Comparison of ENCODE assay signal across 8 cellular contexts in the genomic region with DNA sequence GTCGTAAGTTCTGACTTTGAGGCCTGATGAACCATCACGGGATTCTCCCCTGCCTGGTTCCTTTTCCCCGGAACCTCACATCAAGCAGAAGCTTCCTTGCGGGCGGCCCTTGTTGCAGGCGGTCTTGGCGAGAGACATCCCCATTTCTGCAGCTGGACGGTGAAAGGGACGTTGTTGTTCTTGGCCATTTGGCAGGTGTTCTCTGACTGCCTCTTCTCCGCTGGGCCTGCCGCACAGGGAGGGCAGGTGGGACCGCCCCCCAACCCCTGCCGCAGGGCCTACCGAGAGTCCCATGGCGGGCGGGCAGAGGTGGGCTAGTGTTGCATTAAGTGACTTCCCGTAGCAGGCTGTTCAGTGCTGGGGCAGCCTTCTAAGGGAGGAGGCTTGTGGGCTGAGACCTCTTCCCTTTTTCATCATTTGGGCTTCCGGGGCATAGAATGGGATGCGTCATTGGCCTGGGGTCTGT. TPM values are rescaled to one million over a fixed set of nuclear protein-coding genes. Genes with fewer than 3 reads are reported as not detected.
A peak's percentile ranks its signal among the peaks of the same experiment; 100 is the strongest.
DNase-seq lines count a peak whose midpoint lies in the region; ATAC-seq and TF ChIP-seq lines count a peak whose summit lies in the region.
"Had no signal": no experiment of that assay in that cellular context is flagged by ENCODE, and none has a peak within 500 bp of the region (broad histone marks: within the 10 kb centered on the region; RNA-seq: fewer than 3 reads in every experiment).

No MANE protein-coding gene starts in this region.

- peaks cover 15 to 93% (median 23%) of the 10 kb centered on the region in 3 donors for H3K4me1 ChIP-seq in esophagus squamous epithelium

- peaks cover 50 to 65% of the 10 kb centered on the region in 2 donors for H3K4me1 Mint-ChIP-seq in stimulated activated naive B cell treated with anti-CD40 and anti-IgM and Interleukin-4, amounts not matched to agents 10 μg/mL and 1 μg/mL and 100 μg/mL, for 72 hours

- peak in 2 of 4 donors; percentile 16 to 52 for TF ChIP-seq POLR2A in esophagus squamous epithelium (IDR thresholded peaks at IDR 0.05)

- H3K27ac Mint-ChIP-seq in stimulated activated naive B cell treated with anti-CD40 and anti-IgM and Interleukin-4, amounts not matched to agents 10 μg/mL and 1 μg/mL and 100 μg/mL, for 72 hours: peak overlapping the region; percentile 94

- H3K4me3 ChIP-seq in esophagus squamous epithelium: peak overlapping the region in 1 of 4 donors; percentile 35
- H3K4me3 ChIP-seq: SK-N-MC had no signal

- no peaks in the 10 kb centered on the region for H3K27me3 Mint-ChIP-seq in stimulated activated naive B cell treated with anti-CD40 and anti-IgM and Interleukin-4, amounts not matched to agents 10 μg/mL and 1 μg/mL and 100 μg/mL, for 72 hours

- 76 to 81% methylated on average over 12 to 15 of the region's 19 CpGs for WGBS in esophagus squamous epithelium, 2 donors

- H3K36me3 ChIP-seq in esophagus squamous epithelium: no peaks in the 10 kb centered on the region

- H3K27ac ChIP-seq in esophagus squamous epithelium: peak overlapping the region in 3 of 4 donors; percentile 60 to 80 (median 61)
- H3K27ac ChIP-seq: SK-N-MC had no signal

- no peaks in the 10 kb centered on the region for H3K9me3 Mint-ChIP-seq in stimulated activated naive B cell treated with anti-CD40 and anti-IgM and Interleukin-4, amounts not matched to agents 10 μg/mL and 1 μg/mL and 100 μg/mL, for 72 hours

- intact Hi-C loops in esophagus squamous epithelium (cut with DNase I): no loop called here

- H3K4me3 Mint-ChIP-seq in stimulated activated naive B cell treated with anti-CD40 and anti-IgM and Interleukin-4, amounts not matched to agents 10 μg/mL and 1 μg/mL and 100 μg/mL, for 72 hours: peak overlapping the region; percentile 78 to 82

- peak; percentile 52 for ATAC-seq in GM19395 (IDR thresholded peaks at IDR 0.05; ENCODE audit: unreplicated experiment)
- peak; percentile 80 to 82 for ATAC-seq in stimulated activated naive B cell treated with anti-CD40 and anti-IgM and Interleukin-4, amounts not matched to agents 10 μg/mL and 1 μg/mL and 100 μg/mL, for 72 hours (replicated peaks)
- no peak for ATAC-seq in GM18520 (IDR thresholded peaks at IDR 0.05; ENCODE audit: unreplicated experiment)

- TF ChIP-seq CTCF in esophagus squamous epithelium (IDR thresholded peaks at IDR 0.05): no peak

- H3K36me3 Mint-ChIP-seq in stimulated activated naive B cell treated with anti-CD40 and anti-IgM and Interleukin-4, amounts not matched to agents 10 μg/mL and 1 μg/mL and 100 μg/mL, for 72 hours: peaks cover 2 to 17% of the 10 kb centered on the region in 2 donors

- DNase-seq in RPMI8226: peak; percentile 36
- DNase-seq in esophagus squamous epithelium (lab: John Stamatoyannopoulos, UW): no peak
- DNase-seq in stimulated activated naive B cell treated with anti-CD40 and anti-IgM and Interleukin-4, amounts not matched to agents 10 μg/mL and 1 μg/mL and 100 μg/mL, for 72 hours: peak; percentile 75
- DNase-seq in mesenteric fat pad (ENCODE audit: low spot score): no peak
- DNase-seq in DMS79 treated with DMSO at 0.1 percent for 48 hours (lab: John Stamatoyannopoulos, UW): no peak

- H3K9me3 ChIP-seq in esophagus squamous epithelium: no peaks in the 10 kb centered on the region

- no peaks in the 10 kb centered on the region for H3K27me3 ChIP-seq in esophagus squamous epithelium

RNA-seq across cellular contexts. Expression of a gene that starts 26.9 kb away (rescaled TPM):
- total RNA-seq in esophagus squamous epithelium: 100 to 1,000 TPM in 1 of 4 donors, 10 to 100 TPM in 3; 27.0 to 122 (median 33.3) TPM
- 37.8 TPM for total RNA-seq in mesenteric fat pad

RNA-seq across cellular contexts. Expression of a gene that starts 55.8 kb away (rescaled TPM):
- total RNA-seq in esophagus squamous epithelium: 10 to 100 TPM; 38.7 to 50.6 (median 43.7) TPM
- 1.8 TPM for total RNA-seq in mesenteric fat pad

Comparison
In these comparisons a context has a peak if more than half of its experiments do, and no peak if none do; other contexts are left out.
1. DNase-seq: peak in RPMI8226 (single experiment) and stimulated activated naive B cell treated with anti-CD40 and anti-IgM and Interleukin-4, amounts not matched to agents 10 μg/mL and 1 μg/mL and 100 μg/mL, for 72 hours (single experiment); none in esophagus squamous epithelium (single experiment), mesenteric fat pad (single experiment) and DMS79 treated with DMSO at 0.1 percent for 48 hours (single experiment).
2. RNA of a gene that starts 55.8 kb away (total RNA-seq): 38.7 to 50.6 TPM in esophagus squamous epithelium; 1.8 TPM in mesenteric fat pad (single experiment); every median in the first group is over 10 times any median in the second.